In the genomic region with DNA sequence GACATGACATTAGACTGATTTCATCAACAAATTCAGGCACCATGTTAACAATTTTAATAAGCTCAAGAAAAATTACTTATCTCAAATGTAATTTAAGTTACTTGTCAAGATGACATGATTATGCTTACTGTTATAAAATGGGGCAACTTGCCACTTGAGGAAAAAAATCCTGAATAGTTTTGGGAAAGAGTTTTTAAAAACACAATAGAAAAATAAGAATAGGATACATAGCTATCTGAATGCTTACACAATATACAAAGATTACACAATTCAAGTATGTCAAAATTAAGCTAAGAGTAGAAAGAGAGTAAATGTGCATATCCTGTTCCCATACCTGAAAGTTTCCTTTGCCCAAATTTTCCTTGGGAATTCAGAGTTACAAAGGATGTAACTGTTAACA, we compare ENCODE assay signal across 22 cellular contexts.
DNase-seq lines count a peak whose midpoint lies in the region; ATAC-seq, FAIRE-seq and TF ChIP-seq lines count a peak whose summit lies in the region.
"Had no signal": no experiment of that assay in that cellular context is flagged by ENCODE, and none has a peak within 500 bp of the region (broad histone marks: within the 10 kb centered on the region; RNA-seq: fewer than 3 reads in every experiment).

No MANE protein-coding gene starts in this region.

- no peaks in the 10 kb centered on the region for H3F3A ChIP-seq in PC-3 (ENCODE audit: low read length, unreplicated experiment)
- H3F3A ChIP-seq in neural progenitor cell (ENCODE audit: low read depth), result peaks cover 12% of the 10 kb centered on the region

- H3K9me3 Mint-ChIP-seq in neural progenitor cell, result no peaks in the 10 kb centered on the region
- H3K9me3 Mint-ChIP-seq: CD4-positive, alpha-beta memory T cell had no signal

- no peak for FAIRE-seq in K562 (lab: Jason Lieb, UNC)
- FAIRE-seq: H54 had no signal

- in situ Hi-C loops in K562 (cut with MboI), result no loop called here

- no peak overlapping the region for H3K27ac Mint-ChIP-seq in neural progenitor cell

- no peak for TF ChIP-seq RAD21 in K562 (CRISPR knock-in tag; conservative IDR thresholded peaks at IDR 0.05 in 1 of 2, IDR thresholded peaks at IDR 0.05 in 1 of 2)

- TF ChIP-seq POLR2A in K562 (conservative IDR thresholded peaks at IDR 0.05), result no peak

- TF ChIP-seq EP300 in K562 (IDR thresholded peaks at IDR 0.05; ENCODE audit: low read length), result no peak

- peaks cover 5% of the 10 kb centered on the region for H3K36me3 Mint-ChIP-seq in neural progenitor cell

- TF ChIP-seq CTCF in PC-3 (conservative IDR thresholded peaks at IDR 0.05; ENCODE audit: low read depth, low read length) (no peak), K562 (IDR thresholded peaks at IDR 0.05 in 2 of 3, conservative IDR thresholded peaks at IDR 0.05 in 1 of 3; ENCODE audit: insufficient read depth in 2 of 3, low read depth in 1 of 3, low read length in 3 of 3) (no peak), fibroblast of villous mesenchyme (IDR thresholded peaks at IDR 0.05; ENCODE audit: insufficient read depth, low read depth, low read length) (no peak), neural progenitor cell (IDR thresholded peaks at IDR 0.05) (no peak)

- H3K9me2 ChIP-seq in PC-3 (replicated peaks; ENCODE audit: low read length), result no peaks in the 10 kb centered on the region
- H3K9me2 ChIP-seq: SK-N-SH had no signal

- H3K27me3 ChIP-seq in PC-3 (ENCODE audit: low read length) (no peaks in the 10 kb centered on the region), K562 (ENCODE audit: control insufficient read depth in 2 of 2, insufficient read depth in 2 of 2, low read length in 2 of 2) (no peaks in the 10 kb centered on the region), neural progenitor cell (no peaks in the 10 kb centered on the region)
- H3K27me3 ChIP-seq: BLaER1 treated with 17β-estradiol and CSF1 and Interleukin-3, amounts not matched to agents 10 nM and 100 nM had no signal

- BruUV-seq in PC-3 (replicated peaks; lab: Mats Ljungman, UMichigan) (no TSS peak), K562 (replicated peaks; lab: Mats Ljungman, UMichigan) (no TSS peak)

- H3K4me2 ChIP-seq in PC-3 (ENCODE audit: low read length) (peak overlapping the region; percentile 52), K562 (ENCODE audit: insufficient read depth, low read length) (no peak overlapping the region), neural progenitor cell (no peak overlapping the region)
- H3K4me2 ChIP-seq: BLaER1 treated with 17β-estradiol and CSF1 and Interleukin-3, amounts not matched to agents 10 nM and 100 nM; PC-9; SK-N-SH had no signal

- no peak overlapping the region for H3K4me3 Mint-ChIP-seq in neural progenitor cell
- H3K4me3 Mint-ChIP-seq: CD4-positive, alpha-beta memory T cell had no signal

- H3K4me1 ChIP-seq in PC-3 (ENCODE audit: insufficient read depth, low read length) (peaks cover 20% of the 10 kb centered on the region), K562 (replicated peaks in 1 of 2; ENCODE audit: control insufficient read depth in 2 of 2, insufficient read depth in 2 of 2, low read length in 2 of 2) (no peaks in the 10 kb centered on the region), neural progenitor cell (peaks cover 38% of the 10 kb centered on the region)
- H3K4me1 ChIP-seq: BLaER1 treated with 17β-estradiol and CSF1 and Interleukin-3, amounts not matched to agents 10 nM and 100 nM; Caco-2 had no signal

- H4K20me1 ChIP-seq in PC-3 (ENCODE audit: low read length) (no peaks in the 10 kb centered on the region), K562 (replicated peaks; ENCODE audit: control insufficient read depth, insufficient read depth, low read length) (no peaks in the 10 kb centered on the region), neural progenitor cell (ENCODE audit: low read depth) (no peaks in the 10 kb centered on the region)
- H4K20me1 ChIP-seq: BLaER1 treated with 17β-estradiol and CSF1 and Interleukin-3, amounts not matched to agents 10 nM and 100 nM had no signal

- no peak for ATAC-seq in PC-3
- no peak for ATAC-seq in K562
- ATAC-seq in HG03520 (IDR thresholded peaks at IDR 0.05; ENCODE audit: unreplicated experiment), result no peak
- no peak for ATAC-seq in GM19023 (IDR thresholded peaks at IDR 0.05; ENCODE audit: unreplicated experiment)

- H3K9me3 ChIP-seq in PC-3 (ENCODE audit: low read length) (no peaks in the 10 kb centered on the region), K562 (replicated peaks; ENCODE audit: control insufficient read depth, insufficient read depth, low read depth, low read length) (no peaks in the 10 kb centered on the region), neural progenitor cell (ENCODE audit: low read depth) (no peaks in the 10 kb centered on the region)
- H3K9me3 ChIP-seq: Caco-2, SK-N-SH had no signal

- H3K27ac ChIP-seq in PC-3 (ENCODE audit: low read length) (peak overlapping the region; percentile 55), K562 (ENCODE audit: extremely low read depth, low read depth, low read length) (no peak overlapping the region), neural progenitor cell (peak overlapping the region; percentile 86)
- H3K27ac ChIP-seq: BLaER1 treated with 17β-estradiol and CSF1 and Interleukin-3, amounts not matched to agents 10 nM and 100 nM; PC-9; RWPE1 had no signal

- no peaks in the 10 kb centered on the region for H3K9me1 ChIP-seq in K562 (ENCODE audit: control insufficient read depth, insufficient read depth, low read length)

- H3K4me1 Mint-ChIP-seq in neural progenitor cell, result no peaks in the 10 kb centered on the region

- DNase-seq in PC-3 (no peak), K562 (ENCODE audit: extremely low read depth in 1 of 4, low spot score in 3 of 4) (no peak), fibroblast of villous mesenchyme (ENCODE audit: low read depth) (peak; percentile 33), neural progenitor cell (ENCODE audit: low spot score) (no peak)
- DNase-seq in effector CD4-positive, alpha-beta T cell, result no peak
- DNase-seq: Caco-2, DMS 273 treated with DMSO at 0.1 percent for 48 hours, DMS79 treated with DMSO at 0.1 percent for 48 hours, KG1, NCI-H1694 treated with DMSO at 0.1 percent for 48 hours, NCI-H2081 treated with DMSO at 0.1 percent for 48 hours, NCI-H2171 treated with DMSO at 0.1 percent for 48 hours, NCI-H526, PC-9, SIG-M5, SK-N-SH had no signal

- POLR2A ChIA-PET in PC-3 (lab: Charles Lee; ENCODE audit: unreplicated experiment) (no interaction called here), K562 (lab: Yijun Ruan, JAX) (interaction anchor here (0.7 to 1.1 kb wide), 2 partner anchors 9 to 33 kb away, joined by 3 to 5 read pairs; no protein-coding TSS in a partner anchor)

- H3K79me2 ChIP-seq in PC-3 (ENCODE audit: low read length) (no peaks in the 10 kb centered on the region), K562 (ENCODE audit: control insufficient read depth, insufficient read depth, low read length) (no peaks in the 10 kb centered on the region), neural progenitor cell (ENCODE audit: low read depth) (no peaks in the 10 kb centered on the region)

- no peaks in the 10 kb centered on the region for H3K27me3 Mint-ChIP-seq in neural progenitor cell (ENCODE audit: insufficient read depth, low read depth)
- H3K27me3 Mint-ChIP-seq: CD4-positive, alpha-beta memory T cell had no signal

- H3K36me3 ChIP-seq in PC-3 (ENCODE audit: low read depth, low read length) (0 out of 2 replicates have a peak, but pooled peaks cover 4% of the 10 kb centered on the region), K562 (ENCODE audit: control insufficient read depth, insufficient read depth, low read length) (peaks cover 8% of the 10 kb centered on the region; the same call in 1 of the 3 replicates), neural progenitor cell (no peaks in the 10 kb centered on the region)

- intact Hi-C loops in PC-3 (cut with micrococcal nuclease), result loop anchor here (2.0 kb wide), 2 partner anchors 25 to 33 kb away; no protein-coding TSS in a partner anchor
- intact Hi-C loops in K562 (cut with micrococcal nuclease), result no loop called here

- CTCF ChIA-PET in PC-3 (lab: Charles Lee) (no interaction called here), K562 (lab: Yijun Ruan, JAX; ENCODE audit: low intra/inter-chr PET ratio) (no interaction called here)

- no peak overlapping the region for H3K9ac ChIP-seq in PC-3 (ENCODE audit: low read length)
- H3K9ac ChIP-seq in K562 (ENCODE audit: insufficient read depth in 1 of 2, low read depth in 2 of 2, low read length in 2 of 2), result no peak overlapping the region
- no peak overlapping the region for H3K9ac ChIP-seq in neural progenitor cell
- H3K9ac ChIP-seq: BLaER1 treated with 17β-estradiol and CSF1 and Interleukin-3, amounts not matched to agents 10 nM and 100 nM; SK-N-SH had no signal

- H2AFZ ChIP-seq in PC-3 (ENCODE audit: low read length) (no peak overlapping the region), K562 (ENCODE audit: low read depth, low read length) (no peak overlapping the region), neural progenitor cell (replicated peaks) (no peak overlapping the region)
- H2AFZ ChIP-seq: PC-9 had no signal

- H3K4me3 ChIP-seq in PC-3 (ENCODE audit: low read length) (no peak overlapping the region), K562 (no peak overlapping the region), fibroblast of villous mesenchyme (ENCODE audit: low read depth, low read length) (no peak overlapping the region), neural progenitor cell (no peak overlapping the region)
- H3K4me3 ChIP-seq: BLaER1 treated with 17β-estradiol and CSF1 and Interleukin-3, amounts not matched to agents 10 nM and 100 nM; PC-9 had no signal

TF ChIP-seq in K562, 482 proteins besides CTCF, POLR2A, EP300 and RAD21:
- TF ChIP-seq ZFP1 (CRISPR knock-in tag; IDR thresholded peaks at IDR 0.05) (no peak), CEBPB (tag; IDR thresholded peaks at IDR 0.05) (peak; percentile 57), PHB (CRISPR knock-in tag; IDR thresholded peaks at IDR 0.05) (no peak), ZNF316 (IDR thresholded peaks at IDR 0.05) (peak; percentile 58), SREBF2 (CRISPR knock-in tag; IDR thresholded peaks at IDR 0.05) (no peak)
TF ChIP-seq in K562: peak in this region for 2.
